Comparison of ENCODE assay signal across 8 cellular contexts in the genomic region with DNA sequence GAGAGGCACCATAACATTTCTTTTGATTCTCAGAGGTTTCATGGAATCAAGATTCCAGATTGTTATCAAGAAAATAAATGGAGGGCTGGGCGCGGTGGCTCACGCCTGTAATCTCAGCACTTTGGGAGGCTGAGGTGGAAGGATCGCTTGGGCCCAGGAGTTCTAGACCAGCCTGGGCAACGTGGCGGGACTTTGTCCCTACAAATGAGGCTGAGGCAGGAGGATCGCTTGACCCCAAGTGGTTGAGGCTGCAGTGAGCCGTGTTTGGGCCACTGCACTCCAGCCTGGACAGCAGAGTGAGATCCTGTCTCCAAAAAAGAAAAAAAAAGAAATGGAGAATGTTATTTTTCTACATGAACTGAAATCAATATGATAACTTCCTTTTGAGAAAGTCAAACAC. TPM values are rescaled to one million over a fixed set of nuclear protein-coding genes. Genes with fewer than 3 reads are reported as not detected.
A peak's percentile ranks its signal among the peaks of the same experiment; 100 is the strongest.
DNase-seq lines count a peak whose midpoint lies in the region; ATAC-seq, FAIRE-seq and TF ChIP-seq lines count a peak whose summit lies in the region.
"Had no signal": no experiment of that assay in that cellular context is flagged by ENCODE, and none has a peak within 500 bp of the region (broad histone marks: within the 10 kb centered on the region; RNA-seq: fewer than 3 reads in every experiment).

No MANE protein-coding gene starts in this region.

- CTCF ChIA-PET in HEK293 (lab: Yijun Ruan, JAX) (no interaction called here), activated B cell treated with CpG ODN at 0.5 μM for 24 hours (lab: Charles Lee) (no interaction called here)

- H3K4me3 Mint-ChIP-seq in activated B cell treated with CpG ODN at 0.5 μM for 24 hours: peak overlapping the region; percentile 89

- TF ChIP-seq CTCF in HEK293 (tag by site-specific recombination; IDR thresholded peaks at IDR 0.05) (no peak), activated B cell treated with CpG ODN at 0.5 μM for 24 hours (IDR thresholded peaks at IDR 0.05) (no peak), hepatocyte (IDR thresholded peaks at IDR 0.05; ENCODE audit: poor library complexity) (no peak)

- H3K4me3 ChIP-seq in HEK293 (ENCODE audit: low read depth, low read length): peak overlapping the region; percentile 71
- peak overlapping the region; percentile 34 for H3K4me3 ChIP-seq in hepatocyte
- H3K4me3 ChIP-seq in small intestine (ENCODE audit: low read depth in 1 of 2, low read length in 2 of 2): peak overlapping the region in 1 of 2 donors; percentile 95

- ATAC-seq in activated B cell treated with CpG ODN at 0.5 μM for 24 hours (ENCODE audit: low read depth) (no peak), HG03175 (IDR thresholded peaks at IDR 0.05; ENCODE audit: unreplicated experiment) (no peak)

- POLR2A ChIA-PET in HEK293 (lab: Yijun Ruan, JAX): no interaction called here
- POLR2A ChIA-PET in activated B cell treated with CpG ODN at 0.5 μM for 24 hours (lab: Charles Lee): interaction anchor here (0.7 to 1.0 kb wide), 2 partner anchors 38 to 43 kb away, joined by 3 read pairs; no protein-coding TSS in a partner anchor

- peak overlapping the region; percentile 91 for H3K4me2 ChIP-seq in hepatocyte

- no peak for DNase-seq in activated B cell treated with CpG ODN at 0.5 μM for 24 hours
- DNase-seq in hepatocyte (ENCODE audit: low spot score): no peak
- peak; percentile 12 for DNase-seq in small intestine
- DNase-seq in NCI-H1092 (lab: John Stamatoyannopoulos, UW): no peak
- no peak for DNase-seq in NCI-H2081 (lab: John Stamatoyannopoulos, UW)
- DNase-seq: NCI-H446 treated with DMSO at 0.1 percent for 48 hours had no signal

- peaks cover 93% of the 10 kb centered on the region for H3K79me2 ChIP-seq in hepatocyte

- no peak overlapping the region for H3K27ac Mint-ChIP-seq in activated B cell treated with CpG ODN at 0.5 μM for 24 hours

- no peaks in the 10 kb centered on the region for H3K9me3 ChIP-seq in HEK293 (ENCODE audit: control insufficient read depth, insufficient read depth, low read depth, low read length)
- H3K9me3 ChIP-seq in hepatocyte (ENCODE audit: low read depth): no peaks in the 10 kb centered on the region
- H3K9me3 ChIP-seq in small intestine (ENCODE audit: control insufficient read depth, low read depth): no peaks in the 10 kb centered on the region

- no peak overlapping the region for H2AFZ ChIP-seq in hepatocyte

- intact Hi-C loops in activated B cell treated with CpG ODN at 0.5 μM for 24 hours (cut with micrococcal nuclease): loop anchor here (2.0 to 5.0 kb wide), 4 partner anchors 29 to 1579 kb away; no protein-coding TSS in a partner anchor

- no peak for FAIRE-seq in small intestine (lab: Jason Lieb, UNC)

- WGBS in hepatocyte (ENCODE audit: low lambda C conversion rate, missing lambda C conversion rate): 90% methylated on average over 8 of the region's 8 CpGs
- 45 to 80% (median 63%) methylated on average over 8 of the region's 8 CpGs for WGBS in small intestine, 3 donors

- no peaks in the 10 kb centered on the region for H3K27me3 Mint-ChIP-seq in activated B cell treated with CpG ODN at 0.5 μM for 24 hours

- peaks cover 46% of the 10 kb centered on the region for H3K36me3 Mint-ChIP-seq in activated B cell treated with CpG ODN at 0.5 μM for 24 hours (ENCODE audit: low read depth)

- H3K9me3 Mint-ChIP-seq in activated B cell treated with CpG ODN at 0.5 μM for 24 hours: peaks cover 3% of the 10 kb centered on the region

- H3K9me2 ChIP-seq in hepatocyte (replicated peaks; ENCODE audit: insufficient read depth): no peaks in the 10 kb centered on the region

- H4K20me1 ChIP-seq in hepatocyte (ENCODE audit: insufficient read depth, poor library complexity, severe bottlenecking): peaks cover 36% of the 10 kb centered on the region

- H3K27ac ChIP-seq in HEK293 (ENCODE audit: extremely low read depth, low read depth, low read length): no peak overlapping the region
- H3K27ac ChIP-seq in hepatocyte: no peak overlapping the region
- H3K27ac ChIP-seq in small intestine (ENCODE audit: low read depth in 1 of 2, low read length in 1 of 2): no peak overlapping the region

- H3K36me3 ChIP-seq in HEK293 (ENCODE audit: control insufficient read depth in 2 of 2, insufficient read depth in 1 of 2, low read length in 2 of 2) (peaks cover 21 to 24% of the 10 kb centered on the region in 2 experiments), hepatocyte (replicated peaks; ENCODE audit: insufficient read depth, low read depth) (no peaks in the 10 kb centered on the region), small intestine (ENCODE audit: control insufficient read depth in 2 of 2, insufficient read depth in 2 of 2, low read length in 2 of 2) (peaks cover 0 to 2% of the 10 kb centered on the region in 2 donors)

- H3K4me1 Mint-ChIP-seq in activated B cell treated with CpG ODN at 0.5 μM for 24 hours: peaks cover 61% of the 10 kb centered on the region

- H3K27me3 ChIP-seq in hepatocyte (no peaks in the 10 kb centered on the region), small intestine (ENCODE audit: control insufficient read depth in 2 of 2, insufficient read depth in 2 of 2, low read length in 2 of 2) (no peaks in the 10 kb centered on the region)

- peaks cover 19% of the 10 kb centered on the region for H3K4me1 ChIP-seq in HEK293 (ENCODE audit: control insufficient read depth, insufficient read depth, low read length)
- peaks cover 33% of the 10 kb centered on the region for H3K4me1 ChIP-seq in hepatocyte (ENCODE audit: insufficient read depth)
- peaks cover 5 to 24% of the 10 kb centered on the region in 2 donors for H3K4me1 ChIP-seq in small intestine (ENCODE audit: control insufficient read depth in 2 of 2, insufficient read depth in 1 of 2, low read depth in 1 of 2, low read length in 1 of 2)

TF ChIP-seq in HEK293, 187 proteins besides CTCF, POLR2A, EP300 and RAD21:
- TF ChIP-seq ZNF366 (tag by site-specific recombination; conservative IDR thresholded peaks at IDR 0.05): no peak
- no peak for TF ChIP-seq ZNF184 (tag by site-specific recombination; IDR thresholded peaks at IDR 0.05)
- no peak for TF ChIP-seq KLF8 (tag by site-specific recombination; IDR thresholded peaks at IDR 0.05)
- TF ChIP-seq ZNF521 (tag by site-specific recombination; IDR thresholded peaks at IDR 0.05): no peak
- peak; percentile 75 for TF ChIP-seq ZNF121 (tag by site-specific recombination; IDR thresholded peaks at IDR 0.05)
- no peak for TF ChIP-seq ZNF155 (tag by site-specific recombination; IDR thresholded peaks at IDR 0.05)
- TF ChIP-seq ZNF423 (tag by site-specific recombination; IDR thresholded peaks at IDR 0.05): no peak
- no peak for TF ChIP-seq SP2 (tag by site-specific recombination; IDR thresholded peaks at IDR 0.05)

RNA-seq across cellular contexts. Expression of a gene that starts 1.3 kb away (rescaled TPM):
- total RNA-seq in activated B cell treated with CpG ODN at 0.5 μM for 24 hours: 46.4 and 54.5 TPM in 2 replicates
- 109 TPM in 2 replicates for total RNA-seq in hepatocyte
- 29.4 and 33.4 TPM in 2 replicates for polyA plus RNA-seq in hepatocyte
- polyA plus RNA-seq in small intestine: 10 to 100 TPM; 25.1 to 36.1 (median 27.1) TPM

RNA-seq across cellular contexts. Expression of a gene that starts 1.7 kb away (rescaled TPM):
- 252 and 273 TPM in 2 replicates for total RNA-seq in activated B cell treated with CpG ODN at 0.5 μM for 24 hours
- total RNA-seq in hepatocyte: 147 and 163 TPM in 2 replicates
- 181 and 219 TPM in 2 replicates for polyA plus RNA-seq in hepatocyte
- polyA plus RNA-seq in small intestine: 100 to 1,000 TPM; 131 to 207 (median 134) TPM
